In genomic region chrX:37745354-37745753, GRCh38 we compare ENCODE assay signal across 8 cellular contexts.
DNase-seq lines count a peak whose midpoint lies in the region; ATAC-seq lines count a peak whose summit lies in the region.

No MANE protein-coding gene starts in this region.

- peak; percentile 64 for DNase-seq in SIG-M5 treated with dmso at 0.1 percent for 504 hours (lab: John Stamatoyannopoulos, UW; ENCODE audit: unreplicated experiment)
- no peak for DNase-seq in SIG-M5 (lab: John Stamatoyannopoulos, UW)
- DNase-seq in NCI-H2171 treated with DMSO at 0.1 percent for 48 hours (lab: John Stamatoyannopoulos, UW) = peak; percentile 53
- peak; percentile 18 to 50 (median 43) for DNase-seq in activated CD4-positive, CD25-positive, alpha-beta regulatory T cell (lab: John Stamatoyannopoulos, UW)
- DNase-seq in central memory CD4-positive, alpha-beta T cell = peak; percentile 70
- DNase-seq in kidney glomerular epithelial cell (lab: John Stamatoyannopoulos, UW) = peak; percentile 6
- peak; percentile 75 for DNase-seq in stimulated activated CD4-positive, alpha-beta T cell treated with anti-CD3 and anti-CD28 coated beads, Interleukin-4, amount 100 ng/mL, for 1 hour

- peak; percentile 54 for ATAC-seq in HG03025 (IDR thresholded peaks at IDR 0.05; ENCODE audit: low FRiP score, unreplicated experiment)
